Comparison of ENCODE assay signal across 14 cellular contexts in the genomic region with DNA sequence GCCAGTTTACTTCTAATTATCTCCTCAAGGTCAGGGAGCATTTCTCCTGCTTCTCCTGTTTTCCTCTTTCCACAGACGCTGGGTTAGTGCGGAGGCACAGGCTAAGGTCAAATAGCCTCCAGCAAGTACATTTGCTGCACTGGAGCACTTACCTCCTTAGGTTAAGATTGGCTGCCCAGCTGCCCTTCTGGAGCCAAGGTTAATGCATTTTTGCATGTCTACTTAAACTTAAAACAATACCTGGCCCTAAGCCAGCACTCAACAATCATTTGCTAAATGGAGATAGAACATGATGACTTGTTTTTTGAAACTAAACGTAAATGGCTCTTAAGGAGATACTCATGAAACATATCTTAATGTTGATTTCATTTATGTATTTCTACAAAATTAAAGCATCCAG.
DNase-seq lines count a peak whose midpoint lies in the region; ATAC-seq, FAIRE-seq and TF ChIP-seq lines count a peak whose summit lies in the region.
"Had no signal": no experiment of that assay in that cellular context is flagged by ENCODE, and none has a peak within 500 bp of the region (broad histone marks: within the 10 kb centered on the region; RNA-seq: fewer than 3 reads in every experiment).

No MANE protein-coding gene starts in this region.

- H3K27ac Mint-ChIP-seq in CD4-positive, alpha-beta memory T cell, result no peak overlapping the region
- H3K27ac Mint-ChIP-seq: CD14-positive monocyte, HFFc6 had no signal

- BruUV-seq in K562 (replicated peaks; lab: Mats Ljungman, UMichigan), result no TSS peak

- no peak overlapping the region for H3K4me3 Mint-ChIP-seq in CD4-positive, alpha-beta memory T cell
- H3K4me3 Mint-ChIP-seq: CD14-positive monocyte, HFFc6 had no signal

- H3K79me2 ChIP-seq in K562 (ENCODE audit: control insufficient read depth, insufficient read depth, low read length), result no peaks in the 10 kb centered on the region

- no peaks in the 10 kb centered on the region for H3K27me3 ChIP-seq in BE2C
- no peaks in the 10 kb centered on the region for H3K27me3 ChIP-seq in K562 (ENCODE audit: control insufficient read depth in 2 of 2, insufficient read depth in 2 of 2, low read length in 2 of 2)
- no peaks in the 10 kb centered on the region for H3K27me3 ChIP-seq in SJCRH30
- H3K27me3 ChIP-seq in CD4-positive, alpha-beta memory T cell (ENCODE audit: insufficient read depth, low read length), result no peaks in the 10 kb centered on the region

- ATAC-seq in K562, result no peak

- no peaks in the 10 kb centered on the region for H4K20me1 ChIP-seq in K562 (replicated peaks; ENCODE audit: control insufficient read depth, insufficient read depth, low read length)

- no peak for TF ChIP-seq POLR2A in K562 (conservative IDR thresholded peaks at IDR 0.05)

- no peak for TF ChIP-seq RAD21 in K562 (CRISPR knock-in tag; conservative IDR thresholded peaks at IDR 0.05 in 1 of 2, IDR thresholded peaks at IDR 0.05 in 1 of 2)

- TF ChIP-seq CTCF in BE2C (IDR thresholded peaks at IDR 0.05; ENCODE audit: low read depth, low read length) (no peak), K562 (IDR thresholded peaks at IDR 0.05 in 2 of 3, conservative IDR thresholded peaks at IDR 0.05 in 1 of 3; ENCODE audit: insufficient read depth in 2 of 3, low read depth in 1 of 3, low read length in 3 of 3) (no peak)

- H3K9me1 ChIP-seq in K562 (ENCODE audit: control insufficient read depth, insufficient read depth, low read length), result no peaks in the 10 kb centered on the region

- H2AFZ ChIP-seq in K562 (ENCODE audit: low read depth, low read length), result peak overlapping the region; percentile 62

- H3K9me3 Mint-ChIP-seq in CD4-positive, alpha-beta memory T cell, result no peaks in the 10 kb centered on the region
- H3K9me3 Mint-ChIP-seq: CD14-positive monocyte, HFFc6 had no signal

- TF ChIP-seq EP300 in K562 (IDR thresholded peaks at IDR 0.05; ENCODE audit: low read length), result no peak

- H3K36me3 ChIP-seq in BE2C (no peaks in the 10 kb centered on the region; the same call in 1 of the 2 replicates), K562 (ENCODE audit: control insufficient read depth, insufficient read depth, low read length) (no peaks in the 10 kb centered on the region), SJCRH30 (no peaks in the 10 kb centered on the region)
- H3K36me3 ChIP-seq in CD4-positive, alpha-beta memory T cell (ENCODE audit: insufficient read depth, low read length), result no peaks in the 10 kb centered on the region

- peaks cover 4 to 12% of the 10 kb centered on the region in 2 donors for H3K27me3 Mint-ChIP-seq in CD4-positive, alpha-beta memory T cell

- H3K9ac ChIP-seq in K562 (ENCODE audit: insufficient read depth in 1 of 2, low read depth in 2 of 2, low read length in 2 of 2), result no peak overlapping the region

- CTCF ChIA-PET in K562 (lab: Yijun Ruan, JAX; ENCODE audit: low intra/inter-chr PET ratio), result interaction anchor here (0.6 kb wide), 1 partner anchor 38 kb away, joined by 4 read pairs; no protein-coding TSS in a partner anchor
- CTCF ChIA-PET in CD4-positive, alpha-beta memory T cell (lab: Charles Lee; ENCODE audit: partially characterized antibody), result interaction anchor here (1.9 to 9.1 kb wide), 2 partner anchors 32 to 39 kb away, joined by 5 to 155 read pairs; no protein-coding TSS in a partner anchor

- H3K4me2 ChIP-seq in K562 (ENCODE audit: insufficient read depth, low read length), result no peak overlapping the region
- H3K4me2 ChIP-seq: A549 had no signal

- WGBS in K562 (ENCODE audit: insufficient coverage, low coverage, missing lambda C conversion rate), result 21% methylated on average over 3 of the region's 3 CpGs

- peaks cover 0 to 1% (median 0%) of the 10 kb centered on the region in 4 donors for H3K4me1 Mint-ChIP-seq in CD4-positive, alpha-beta memory T cell

- H3K27ac ChIP-seq in K562 (ENCODE audit: extremely low read depth, low read depth, low read length), result no peak overlapping the region
- no peak overlapping the region for H3K27ac ChIP-seq in SJCRH30
- H3K27ac ChIP-seq in CD4-positive, alpha-beta memory T cell (ENCODE audit: low read depth, low read length), result no peak overlapping the region
- H3K27ac ChIP-seq: A549, HL-60 had no signal

- no peak for FAIRE-seq in K562 (lab: Jason Lieb, UNC)
- FAIRE-seq: A549 had no signal

- H3K36me3 Mint-ChIP-seq in CD4-positive, alpha-beta memory T cell, result no peaks in the 10 kb centered on the region
- H3K36me3 Mint-ChIP-seq: CD14-positive monocyte had no signal

- intact Hi-C loops in K562 (cut with micrococcal nuclease), result no loop called here
- intact Hi-C loops in CD4-positive, alpha-beta memory T cell (cut with micrococcal nuclease), result no loop called here

- H3K4me1 ChIP-seq in BE2C, result peaks cover 55% of the 10 kb centered on the region
- peaks cover 0 to 2% of the 10 kb centered on the region in 2 experiments; a peak in 2 of 5 replicates for H3K4me1 ChIP-seq in K562 (replicated peaks in 1 of 2; ENCODE audit: control insufficient read depth in 2 of 2, insufficient read depth in 2 of 2, low read length in 2 of 2)
- no peaks in the 10 kb centered on the region for H3K4me1 ChIP-seq in SJCRH30
- H3K4me1 ChIP-seq in CD4-positive, alpha-beta memory T cell (ENCODE audit: insufficient read depth, low read length), result no peaks in the 10 kb centered on the region
- H3K4me1 ChIP-seq: A549 had no signal

- H3K9me3 ChIP-seq in BE2C (no peaks in the 10 kb centered on the region), K562 (replicated peaks; ENCODE audit: control insufficient read depth, insufficient read depth, low read depth, low read length) (no peaks in the 10 kb centered on the region), SJCRH30 (replicated peaks) (no peaks in the 10 kb centered on the region)
- no peaks in the 10 kb centered on the region for H3K9me3 ChIP-seq in CD4-positive, alpha-beta memory T cell (ENCODE audit: control insufficient read depth in 1 of 2, low read length in 2 of 2)
- H3K9me3 ChIP-seq: A549 had no signal

- in situ Hi-C loops in K562 (cut with MboI), result no loop called here

- DNase-seq in BE2C (peak; percentile 75), NCI-H1105 treated with DMSO at 0.1 percent for 48 hours (lab: John Stamatoyannopoulos, UW) (peak; percentile 42), K562 (ENCODE audit: extremely low read depth in 1 of 4, low spot score in 3 of 4) (no peak), left kidney (ENCODE audit: low read depth, low spot score) (peak; percentile 30), SJCRH30 (no peak), NCI-H1694 (lab: John Stamatoyannopoulos, UW) (no peak)
- no peak for DNase-seq in CD4-positive, alpha-beta memory T cell
- DNase-seq in activated effector memory CD4-positive, alpha-beta T cell treated with anti-CD3 and anti-CD28 coated beads, Interleukin-2, amount 50 U/mL, for 16 hours, result no peak
- DNase-seq: HFFc6, NCI-H187 treated with DMSO at 0.1 percent for 48 hours, SIG-M5 had no signal

- POLR2A ChIA-PET in K562 (lab: Yijun Ruan, JAX), result no interaction called here
- POLR2A ChIA-PET in CD4-positive, alpha-beta memory T cell (lab: Charles Lee; ENCODE audit: partially characterized antibody), result interaction anchor here (1.4 kb wide), 1 partner anchor 39 kb away, joined by 3 read pairs; no protein-coding TSS in a partner anchor

- no peak overlapping the region for H3K4me3 ChIP-seq in BE2C (ENCODE audit: low read depth, low read length)
- H3K4me3 ChIP-seq in K562, result no peak overlapping the region
- no peak overlapping the region for H3K4me3 ChIP-seq in SJCRH30
- no peak overlapping the region for H3K4me3 ChIP-seq in CD4-positive, alpha-beta memory T cell (ENCODE audit: low read length in 2 of 2)
- H3K4me3 ChIP-seq: A549 had no signal

TF ChIP-seq in K562, 482 proteins besides CTCF, POLR2A, EP300 and RAD21:
- TF ChIP-seq, protein P1, sequence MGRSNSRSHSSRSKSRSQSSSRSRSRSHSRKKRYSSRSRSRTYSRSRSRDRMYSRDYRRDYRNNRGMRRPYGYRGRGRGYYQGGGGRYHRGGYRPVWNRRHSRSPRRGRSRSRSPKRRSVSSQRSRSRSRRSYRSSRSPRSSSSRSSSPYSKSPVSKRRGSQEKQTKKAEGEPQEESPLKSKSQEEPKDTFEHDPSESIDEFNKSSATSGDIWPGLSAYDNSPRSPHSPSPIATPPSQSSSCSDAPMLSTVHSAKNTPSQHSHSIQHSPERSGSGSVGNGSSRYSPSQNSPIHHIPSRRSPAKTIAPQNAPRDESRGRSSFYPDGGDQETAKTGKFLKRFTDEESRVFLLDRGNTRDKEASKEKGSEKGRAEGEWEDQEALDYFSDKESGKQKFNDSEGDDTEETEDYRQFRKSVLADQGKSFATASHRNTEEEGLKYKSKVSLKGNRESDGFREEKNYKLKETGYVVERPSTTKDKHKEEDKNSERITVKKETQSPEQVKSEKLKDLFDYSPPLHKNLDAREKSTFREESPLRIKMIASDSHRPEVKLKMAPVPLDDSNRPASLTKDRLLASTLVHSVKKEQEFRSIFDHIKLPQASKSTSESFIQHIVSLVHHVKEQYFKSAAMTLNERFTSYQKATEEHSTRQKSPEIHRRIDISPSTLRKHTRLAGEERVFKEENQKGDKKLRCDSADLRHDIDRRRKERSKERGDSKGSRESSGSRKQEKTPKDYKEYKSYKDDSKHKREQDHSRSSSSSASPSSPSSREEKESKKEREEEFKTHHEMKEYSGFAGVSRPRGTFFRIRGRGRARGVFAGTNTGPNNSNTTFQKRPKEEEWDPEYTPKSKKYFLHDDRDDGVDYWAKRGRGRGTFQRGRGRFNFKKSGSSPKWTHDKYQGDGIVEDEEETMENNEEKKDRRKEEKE (IDR thresholded peaks at IDR 0.05; ENCODE audit: borderline replicate concordance in 1 of 2, control insufficient read depth in 1 of 2, low read depth in 2 of 2, low read length in 1 of 2), result no peak
- peak; percentile 60 for TF ChIP-seq NFIC (IDR thresholded peaks at IDR 0.05)
TF ChIP-seq in K562: peak in this region for 1.

Comparison
In these comparisons a context has a peak if more than half of its experiments do, and no peak if none do; other contexts are left out.
1. DNase-seq: peak in BE2C (single experiment), NCI-H1105 treated with DMSO at 0.1 percent for 48 hours (single experiment) and left kidney (single experiment); none in K562 (0 of 4), SJCRH30 (0 of 2), CD4-positive, alpha-beta memory T cell (0 of 5), activated effector memory CD4-positive, alpha-beta T cell treated with anti-CD3 and anti-CD28 coated beads, Interleukin-2, amount 50 U/mL, for 16 hours (single experiment) and NCI-H1694 (single experiment).